Comparison of ENCODE assay signal across 12 cellular contexts in the genomic region with DNA sequence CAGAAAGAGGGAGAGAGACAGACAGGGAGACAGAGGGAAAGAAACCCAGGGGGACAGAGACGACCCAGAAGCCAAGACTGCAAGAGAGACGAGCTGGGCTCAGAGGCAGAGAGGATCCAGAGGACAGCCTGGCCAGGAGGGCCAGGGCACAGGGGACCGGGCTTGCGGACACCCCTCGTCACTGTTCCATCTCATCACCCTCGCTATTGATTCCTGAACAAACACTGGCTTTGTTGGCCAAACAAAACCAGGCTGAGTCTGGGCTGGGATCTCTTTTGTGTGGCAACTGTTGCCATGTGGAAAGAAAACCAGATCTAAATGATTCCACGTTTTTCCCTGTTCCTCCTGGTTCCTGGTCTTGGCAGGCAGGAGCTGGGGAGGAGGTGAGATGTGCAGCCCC.
DNase-seq lines count a peak whose midpoint lies in the region; ATAC-seq and TF ChIP-seq lines count a peak whose summit lies in the region.
"Had no signal": no experiment of that assay in that cellular context is flagged by ENCODE, and none has a peak within 500 bp of the region (broad histone marks: within the 10 kb centered on the region; RNA-seq: fewer than 3 reads in every experiment).

No MANE protein-coding gene starts in this region.

- WGBS in ovary, 3 donors: 72 to 73% (median 72%) methylated on average over 7 of the region's 7 CpGs

- no peaks in the 10 kb centered on the region for H3K9me3 ChIP-seq in ovary
- H3K9me3 ChIP-seq: lower lobe of right lung had no signal

- no peak for TF ChIP-seq EP300 in ovary (IDR thresholded peaks at IDR 0.05)

- intact Hi-C loops in ovary (cut with DNase I): no loop called here

- peak; percentile 32 for DNase-seq in HuH-7 (ENCODE audit: low spot score)
- DNase-seq in anterior cingulate cortex (lab: John Stamatoyannopoulos, UW): peak in 44 of 58 donors; percentile 4 to 82 (median 40)
- peak; percentile 62 for DNase-seq in kidney tubule cell (ENCODE audit: low spot score)
- peak in 41 of 49 donors; percentile 10 to 80 (median 55) for DNase-seq in substantia nigra (lab: John Stamatoyannopoulos, UW)
- no peak for DNase-seq in ovary
- DNase-seq in cerebellar nuclear complex (lab: John Stamatoyannopoulos, UW): no peak
- no peak for DNase-seq in stimulated activated effector memory CD8-positive, alpha-beta T cell treated with anti-CD3 and anti-CD28 coated beads, Interleukin-12 subunit alpha, Interleukin-12 subunit beta, amount 100 ng/mL, for 72 hours (ENCODE audit: low spot score in 2 of 2)
- DNase-seq: lower lobe of right lung; NCI-H446; stimulated activated CD8-positive, alpha-beta memory T cell treated with anti-CD3 and anti-CD28 coated beads, Interleukin-4, amount 100 ng/mL, for 48 hours had no signal

- TF ChIP-seq POLR2A in ovary (IDR thresholded peaks at IDR 0.05): no peak

- no peaks in the 10 kb centered on the region for H3K36me3 Mint-ChIP-seq in stimulated activated effector memory CD8-positive, alpha-beta T cell treated with anti-CD3 and anti-CD28 coated beads, Interleukin-12 subunit alpha, Interleukin-12 subunit beta, amount 100 ng/mL, for 72 hours

- no peaks in the 10 kb centered on the region for H3K4me1 ChIP-seq in ovary (ENCODE audit: insufficient read depth)
- H3K4me1 ChIP-seq: lower lobe of right lung had no signal

- no peaks in the 10 kb centered on the region for H3K4me1 Mint-ChIP-seq in stimulated activated effector memory CD8-positive, alpha-beta T cell treated with anti-CD3 and anti-CD28 coated beads, Interleukin-12 subunit alpha, Interleukin-12 subunit beta, amount 100 ng/mL, for 72 hours

- H3K27ac Mint-ChIP-seq in stimulated activated effector memory CD8-positive, alpha-beta T cell treated with anti-CD3 and anti-CD28 coated beads, Interleukin-12 subunit alpha, Interleukin-12 subunit beta, amount 100 ng/mL, for 72 hours: no peak overlapping the region

- no peaks in the 10 kb centered on the region for H3K36me3 ChIP-seq in ovary
- H3K36me3 ChIP-seq: lower lobe of right lung had no signal

- no peak overlapping the region for H3K4me3 Mint-ChIP-seq in stimulated activated effector memory CD8-positive, alpha-beta T cell treated with anti-CD3 and anti-CD28 coated beads, Interleukin-12 subunit alpha, Interleukin-12 subunit beta, amount 100 ng/mL, for 72 hours

- H3K27me3 ChIP-seq in ovary: no peaks in the 10 kb centered on the region

- no peak for ATAC-seq in stimulated activated effector memory CD8-positive, alpha-beta T cell treated with anti-CD3 and anti-CD28 coated beads, Interleukin-12 subunit alpha, Interleukin-12 subunit beta, amount 100 ng/mL, for 72 hours
- ATAC-seq in esophagus mucosa: no peak
- ATAC-seq: lower lobe of right lung had no signal

- H3K9me3 Mint-ChIP-seq in stimulated activated effector memory CD8-positive, alpha-beta T cell treated with anti-CD3 and anti-CD28 coated beads, Interleukin-12 subunit alpha, Interleukin-12 subunit beta, amount 100 ng/mL, for 72 hours: peaks cover 3% of the 10 kb centered on the region

- no peak overlapping the region for H3K4me3 ChIP-seq in ovary
- H3K4me3 ChIP-seq: lower lobe of right lung, SK-N-MC had no signal

- no peak for TF ChIP-seq CTCF in ovary (IDR thresholded peaks at IDR 0.05)

- H3K27ac ChIP-seq in substantia nigra (ENCODE audit: low read depth, low read length, poor library complexity, severe bottlenecking): peak overlapping the region; percentile 77
- no peak overlapping the region for H3K27ac ChIP-seq in ovary
- H3K27ac ChIP-seq: lower lobe of right lung, SK-N-MC had no signal

Comparison
In these comparisons a context has a peak if more than half of its experiments do, and no peak if none do; other contexts are left out.
1. DNase-seq: peak in HuH-7 (single experiment), anterior cingulate cortex (44 of 58), kidney tubule cell (single experiment) and substantia nigra (41 of 49); none in ovary (0 of 5), cerebellar nuclear complex (0 of 2) and stimulated activated effector memory CD8-positive, alpha-beta T cell treated with anti-CD3 and anti-CD28 coated beads, Interleukin-12 subunit alpha, Interleukin-12 subunit beta, amount 100 ng/mL, for 72 hours (0 of 2).